In the genomic region with DNA sequence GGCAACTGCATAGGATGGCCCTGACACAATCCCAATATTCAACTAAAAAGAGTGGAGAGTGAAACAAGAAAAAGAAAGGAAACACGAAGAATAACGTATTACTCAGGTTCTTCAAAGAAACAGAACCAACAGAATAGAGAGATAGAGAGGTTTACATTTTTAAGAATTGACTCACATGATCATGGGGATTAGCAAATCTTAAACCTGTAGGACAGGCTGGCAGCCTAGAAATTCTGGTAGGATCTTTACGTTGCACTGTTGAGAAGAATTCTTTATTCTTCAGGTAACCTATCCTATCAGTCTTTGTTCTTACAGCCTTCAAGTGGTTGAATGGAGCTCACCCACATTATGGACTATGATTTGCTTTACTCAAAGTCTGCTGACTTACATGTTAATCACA, we compare ENCODE assay signal across 22 cellular contexts.
"Had no signal": no experiment of that assay in that cellular context is flagged by ENCODE, and none has a peak within 500 bp of the region (broad histone marks: within the 10 kb centered on the region; RNA-seq: fewer than 3 reads in every experiment).

No MANE protein-coding gene starts in this region.

- H3K27ac ChIP-seq: colonic mucosa, heart left ventricle, neutrophil, psoas muscle, right lobe of liver, spleen, stomach, thoracic aorta, transverse colon had no signal

- H3K36me3 Mint-ChIP-seq: naive thymus-derived CD8-positive, alpha-beta T cell; stimulated activated naive B cell treated with anti-CD40 and anti-IgM and Interleukin-4, amounts not matched to agents 10 μg/mL and 1 μg/mL and 100 μg/mL, for 72 hours had no signal

- H3K9me3 ChIP-seq: colonic mucosa, heart left ventricle, mucosa of descending colon, neutrophil, psoas muscle, right lobe of liver, spleen, stomach, thoracic aorta, transverse colon had no signal

- H3K4me3 ChIP-seq: colonic mucosa, heart left ventricle, mucosa of descending colon, psoas muscle, right lobe of liver, spleen, stomach, thoracic aorta, transverse colon had no signal

- H3K9me3 Mint-ChIP-seq: stimulated activated naive B cell treated with anti-CD40 and anti-IgM and Interleukin-4, amounts not matched to agents 10 μg/mL and 1 μg/mL and 100 μg/mL, for 72 hours had no signal

- H3K4me1 ChIP-seq: colonic mucosa, heart left ventricle, psoas muscle, right lobe of liver, spleen, stomach, transverse colon had no signal

- H3K4me3 Mint-ChIP-seq: naive thymus-derived CD8-positive, alpha-beta T cell; stimulated activated naive B cell treated with anti-CD40 and anti-IgM and Interleukin-4, amounts not matched to agents 10 μg/mL and 1 μg/mL and 100 μg/mL, for 72 hours had no signal

- ATAC-seq: heart left ventricle; mucosa of descending colon; naive thymus-derived CD8-positive, alpha-beta T cell; psoas muscle; right lobe of liver; stimulated activated naive B cell treated with anti-CD40 and anti-IgM and Interleukin-4, amounts not matched to agents 10 μg/mL and 1 μg/mL and 100 μg/mL, for 72 hours had no signal

- DNase-seq: colonic mucosa; dermis blood vessel endothelial cell; erythroblast; heart left ventricle; hippocampal formation; kidney glomerular epithelial cell; mammary epithelial cell; mucosa of descending colon; naive thymus-derived CD8-positive, alpha-beta T cell; psoas muscle; retina; right lobe of liver; stimulated activated CD4-positive, alpha-beta T cell treated with anti-CD3 and anti-CD28 coated beads, Interleukin-15, amount 100 ng/mL, for 24 hours; stimulated activated CD4-positive, alpha-beta T cell treated with anti-CD3 and anti-CD28 coated beads, Interleukin-1b, Interleukin-23, amount 100 ng/mL, for 48 hours; stimulated activated CD4-positive, alpha-beta T cell treated with anti-CD3 and anti-CD28 coated beads, Interleukin-4, amount 100 ng/mL, for 4 hours; stimulated activated naive B cell treated with anti-CD40 and anti-IgM and Interleukin-4, amounts not matched to agents 10 μg/mL and 1 μg/mL and 100 μg/mL, for 72 hours; stomach; substantia nigra; transverse colon had no signal

- H3K27me3 ChIP-seq: colonic mucosa, heart left ventricle, neutrophil, right lobe of liver, spleen, stomach, transverse colon had no signal

- H3K27ac Mint-ChIP-seq: naive thymus-derived CD8-positive, alpha-beta T cell; stimulated activated naive B cell treated with anti-CD40 and anti-IgM and Interleukin-4, amounts not matched to agents 10 μg/mL and 1 μg/mL and 100 μg/mL, for 72 hours had no signal

- H3K36me3 ChIP-seq: colonic mucosa, heart left ventricle, neutrophil, right lobe of liver, spleen, thoracic aorta, transverse colon had no signal

- H3K4me1 Mint-ChIP-seq: naive thymus-derived CD8-positive, alpha-beta T cell; stimulated activated naive B cell treated with anti-CD40 and anti-IgM and Interleukin-4, amounts not matched to agents 10 μg/mL and 1 μg/mL and 100 μg/mL, for 72 hours had no signal
